In genomic region chr2:65032016-65032975, GRCh38 we compare ENCODE assay signal across 9 cellular contexts. TPM values are rescaled to one million over a fixed set of nuclear protein-coding genes. Genes with fewer than 3 reads are reported as not detected.
DNase-seq lines count a peak whose midpoint lies in the region; ATAC-seq and TF ChIP-seq lines count a peak whose summit lies in the region.
"Had no signal": no experiment of that assay in that cellular context is flagged by ENCODE, and none has a peak within 500 bp of the region (broad histone marks: within the 10 kb centered on the region; RNA-seq: fewer than 3 reads in every experiment).

No MANE protein-coding gene starts in this region.

- no peak overlapping the region for H4K91ac ChIP-seq in neuronal stem cell (ENCODE audit: low read depth, low read length, poor library complexity)

- no peak overlapping the region for H2BK15ac ChIP-seq in neuronal stem cell (ENCODE audit: low read length)

- peak overlapping the region; percentile 20 for H3K18ac ChIP-seq in neuronal stem cell (ENCODE audit: low read length)

- no peaks in the 10 kb centered on the region for H3K9me3 Mint-ChIP-seq in activated naive CD8-positive, alpha-beta T cell treated with anti-CD3 and anti-CD28 coated beads, Interleukin-2, amount 50 U/mL, for 24 hours

- no peak overlapping the region for H2AK5ac ChIP-seq in neuronal stem cell (ENCODE audit: low read depth, low read length)

- H3K4me1 Mint-ChIP-seq in activated naive CD8-positive, alpha-beta T cell treated with anti-CD3 and anti-CD28 coated beads, Interleukin-2, amount 50 U/mL, for 24 hours = peaks cover 23% of the 10 kb centered on the region

- H4K8ac ChIP-seq in neuronal stem cell (ENCODE audit: low read depth, low read length) = no peak overlapping the region

- H2BK120ac ChIP-seq in neuronal stem cell (ENCODE audit: low read depth, low read length) = no peak overlapping the region

- peak overlapping the region; percentile 30 for H3K4me3 Mint-ChIP-seq in activated naive CD8-positive, alpha-beta T cell treated with anti-CD3 and anti-CD28 coated beads, Interleukin-2, amount 50 U/mL, for 24 hours

- no peaks in the 10 kb centered on the region for H3K36me3 ChIP-seq in neuronal stem cell (replicated peaks in 1 of 2; ENCODE audit: control insufficient read depth in 2 of 2, insufficient read depth in 2 of 2, low read length in 2 of 2)

- peak overlapping the region; percentile 40 for H3K27ac Mint-ChIP-seq in activated naive CD8-positive, alpha-beta T cell treated with anti-CD3 and anti-CD28 coated beads, Interleukin-2, amount 50 U/mL, for 24 hours

- H3K9ac ChIP-seq in neuronal stem cell (ENCODE audit: low read depth, low read length, poor library complexity) = no peak overlapping the region

- H3K9me3 ChIP-seq in neuronal stem cell (replicated peaks in 1 of 2; ENCODE audit: control insufficient read depth in 2 of 2, insufficient read depth in 1 of 2, low read depth in 1 of 2, low read length in 2 of 2) = no peaks in the 10 kb centered on the region

- no CpG with 5 or more reads among the region's 13 CpGs for WGBS in neuronal stem cell (ENCODE audit: extremely low coverage in 2 of 2, insufficient read length in 2 of 2, insufficient replicate concordance in 1 of 2), 2 donors

- no peak overlapping the region for H2BK12ac ChIP-seq in neuronal stem cell (ENCODE audit: low read length)

- peak overlapping the region; percentile 7 for H3K4me3 ChIP-seq in GM12875 (ENCODE audit: low read depth, low read length)
- no peak overlapping the region for H3K4me3 ChIP-seq in neuronal stem cell (ENCODE audit: low read length in 2 of 2)

- no peaks in the 10 kb centered on the region for H3K36me3 Mint-ChIP-seq in activated naive CD8-positive, alpha-beta T cell treated with anti-CD3 and anti-CD28 coated beads, Interleukin-2, amount 50 U/mL, for 24 hours (ENCODE audit: low read depth)

- no peak overlapping the region for H2BK5ac ChIP-seq in neuronal stem cell (ENCODE audit: low read length)

- H3K4me2 ChIP-seq in neuronal stem cell (ENCODE audit: insufficient read depth, low read length, poor library complexity, severe bottlenecking) = no peak overlapping the region

- no peaks in the 10 kb centered on the region for H3K27me3 ChIP-seq in neuronal stem cell (ENCODE audit: control insufficient read depth in 3 of 3, insufficient read depth in 3 of 3, low read depth in 1 of 3, low read length in 3 of 3)

- H2AFZ ChIP-seq in neuronal stem cell (ENCODE audit: low read length) = no peak overlapping the region

- TF ChIP-seq CTCF in GM12875 (IDR thresholded peaks at IDR 0.05; ENCODE audit: borderline replicate concordance, insufficient read depth, low read depth, low read length) = no peak

- no peak overlapping the region for H3K14ac ChIP-seq in neuronal stem cell (ENCODE audit: low read length)

- no peaks in the 10 kb centered on the region for H3K79me1 ChIP-seq in neuronal stem cell (ENCODE audit: low read depth, low read length)

- no peak overlapping the region for H3K4ac ChIP-seq in neuronal stem cell (ENCODE audit: low read length)

- peak; percentile 39 for ATAC-seq in HG03095 (IDR thresholded peaks at IDR 0.05; ENCODE audit: unreplicated experiment)
- peak; percentile 7 for ATAC-seq in activated naive CD8-positive, alpha-beta T cell treated with anti-CD3 and anti-CD28 coated beads, Interleukin-2, amount 50 U/mL, for 24 hours

- H3K27me3 Mint-ChIP-seq in activated naive CD8-positive, alpha-beta T cell treated with anti-CD3 and anti-CD28 coated beads, Interleukin-2, amount 50 U/mL, for 24 hours = no peaks in the 10 kb centered on the region

- H3K23ac ChIP-seq in neuronal stem cell (ENCODE audit: low read depth, low read length, poor library complexity) = peak overlapping the region; percentile 73

- H3K27ac ChIP-seq in neuronal stem cell (replicated peaks; ENCODE audit: low read length) = no peak overlapping the region

- DNase-seq in activated naive CD8-positive, alpha-beta T cell treated with anti-CD3 and anti-CD28 coated beads, Interleukin-2, amount 50 U/mL, for 24 hours = no peak
- DNase-seq in neuronal stem cell (ENCODE audit: low spot score) = no peak
- DNase-seq in Kasumi-1 (lab: John Stamatoyannopoulos, UW) = no peak
- no peak for DNase-seq in iPS-NIHi7 (ENCODE audit: extremely low spot score)
- DNase-seq in NCI-H82 treated with DMSO at 0.1 percent for 48 hours (lab: John Stamatoyannopoulos, UW; ENCODE audit: unreplicated experiment) = no peak
- DNase-seq: kidney; stimulated activated CD4-positive, alpha-beta T cell treated with anti-CD3 and anti-CD28 coated beads, Interleukin-15, amount 100 ng/mL, for 24 hours had no signal

- H3K4me1 ChIP-seq in neuronal stem cell (ENCODE audit: control insufficient read depth in 2 of 2, insufficient read depth in 1 of 2, low read depth in 1 of 2, low read length in 2 of 2) = peaks cover 3 to 7% of the 10 kb centered on the region in 2 donors

RNA-seq across cellular contexts. Expression of gene CEP68, which starts 23.9 kb away (rescaled TPM):
- polyA plus RNA-seq in neuronal stem cell (2013, experiment 1 of 2) = 20.9 TPM
- 21.5 TPM for polyA plus RNA-seq in neuronal stem cell (2013, experiment 2 of 2)

RNA-seq across cellular contexts. Expression of gene SLC1A4, which starts 43.1 kb away (rescaled TPM):
- 3.7 TPM for polyA plus RNA-seq in neuronal stem cell (2013, experiment 1 of 2)
- polyA plus RNA-seq in neuronal stem cell (2013, experiment 2 of 2) = 3.9 TPM
